ENCODE assay signal across 2 cellular contexts in the genomic region with DNA sequence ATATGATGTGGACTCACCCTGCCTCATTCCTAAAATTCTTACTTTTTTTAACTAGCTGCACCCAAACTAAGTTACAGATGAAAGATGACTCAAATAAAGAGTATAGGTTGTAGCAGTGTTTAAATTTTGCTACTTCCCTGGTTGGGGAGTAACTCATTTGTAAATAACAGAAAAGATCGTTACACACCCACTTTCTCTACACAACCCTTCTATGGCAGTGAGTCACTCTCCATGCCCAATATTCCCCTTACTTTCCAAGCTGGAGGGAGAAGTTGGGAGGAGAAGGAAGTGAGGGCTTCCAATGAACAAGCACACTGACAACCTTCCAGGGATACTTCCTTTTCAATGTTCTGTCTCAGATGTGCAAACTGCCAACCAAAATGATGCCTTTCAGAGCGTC.
TF ChIP-seq lines count a peak whose summit lies in the region.

No MANE protein-coding gene starts in this region.

TF ChIP-seq in A549, 52 proteins besides CTCF, POLR2A, EP300 and RAD21:
- TF ChIP-seq FOSL2 (IDR thresholded peaks at IDR 0.05) = no peak
- TF ChIP-seq FOSL2 (CRISPR knock-in tag; IDR thresholded peaks at IDR 0.05) = 0 out of 2 replicates have a peak, but pooled peaks have one; percentile 27
- TF ChIP-seq, protein P1, sequence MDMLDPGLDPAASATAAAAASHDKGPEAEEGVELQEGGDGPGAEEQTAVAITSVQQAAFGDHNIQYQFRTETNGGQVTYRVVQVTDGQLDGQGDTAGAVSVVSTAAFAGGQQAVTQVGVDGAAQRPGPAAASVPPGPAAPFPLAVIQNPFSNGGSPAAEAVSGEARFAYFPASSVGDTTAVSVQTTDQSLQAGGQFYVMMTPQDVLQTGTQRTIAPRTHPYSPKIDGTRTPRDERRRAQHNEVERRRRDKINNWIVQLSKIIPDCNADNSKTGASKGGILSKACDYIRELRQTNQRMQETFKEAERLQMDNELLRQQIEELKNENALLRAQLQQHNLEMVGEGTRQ (IDR thresholded peaks at IDR 0.05) = no peak
- TF ChIP-seq ESRRA (IDR thresholded peaks at IDR 0.05; ENCODE audit: borderline replicate concordance, low read length) = no peak
- no peak for TF ChIP-seq CBX2 (IDR thresholded peaks at IDR 0.05; ENCODE audit: borderline replicate concordance, low read depth)
- TF ChIP-seq JUN (IDR thresholded peaks at IDR 0.05) = no peak
- TF ChIP-seq CEBPB (IDR thresholded peaks at IDR 0.05) = no peak

TF ChIP-seq in IMR-90, 13 proteins besides CTCF, POLR2A, EP300 and RAD21:
- no peak for TF ChIP-seq SMC3 (IDR thresholded peaks at IDR 0.05; ENCODE audit: low read depth, low read length)
- no peak for TF ChIP-seq CEBPB (IDR thresholded peaks at IDR 0.05; ENCODE audit: low read depth, low read length)
- TF ChIP-seq BHLHE40 (IDR thresholded peaks at IDR 0.05; ENCODE audit: low read depth, low read length) = no peak
- no peak for TF ChIP-seq MAZ (IDR thresholded peaks at IDR 0.05; ENCODE audit: borderline replicate concordance, low read depth, low read length)
- TF ChIP-seq MAFK (IDR thresholded peaks at IDR 0.05; ENCODE audit: low read depth, low read length) = no peak
- TF ChIP-seq, protein P2, sequence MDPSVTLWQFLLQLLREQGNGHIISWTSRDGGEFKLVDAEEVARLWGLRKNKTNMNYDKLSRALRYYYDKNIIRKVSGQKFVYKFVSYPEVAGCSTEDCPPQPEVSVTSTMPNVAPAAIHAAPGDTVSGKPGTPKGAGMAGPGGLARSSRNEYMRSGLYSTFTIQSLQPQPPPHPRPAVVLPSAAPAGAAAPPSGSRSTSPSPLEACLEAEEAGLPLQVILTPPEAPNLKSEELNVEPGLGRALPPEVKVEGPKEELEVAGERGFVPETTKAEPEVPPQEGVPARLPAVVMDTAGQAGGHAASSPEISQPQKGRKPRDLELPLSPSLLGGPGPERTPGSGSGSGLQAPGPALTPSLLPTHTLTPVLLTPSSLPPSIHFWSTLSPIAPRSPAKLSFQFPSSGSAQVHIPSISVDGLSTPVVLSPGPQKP (IDR thresholded peaks at IDR 0.05; ENCODE audit: borderline replicate concordance, low read depth, low read length) = no peak
- TF ChIP-seq, protein P1 (IDR thresholded peaks at IDR 0.05; ENCODE audit: low read depth, low read length) = no peak
- no peak for TF ChIP-seq FOS (IDR thresholded peaks at IDR 0.05; ENCODE audit: low read depth, low read length)
- TF ChIP-seq RCOR1 (IDR thresholded peaks at IDR 0.05; ENCODE audit: insufficient replicate concordance, low read length) = no peak
